In the genomic region with DNA sequence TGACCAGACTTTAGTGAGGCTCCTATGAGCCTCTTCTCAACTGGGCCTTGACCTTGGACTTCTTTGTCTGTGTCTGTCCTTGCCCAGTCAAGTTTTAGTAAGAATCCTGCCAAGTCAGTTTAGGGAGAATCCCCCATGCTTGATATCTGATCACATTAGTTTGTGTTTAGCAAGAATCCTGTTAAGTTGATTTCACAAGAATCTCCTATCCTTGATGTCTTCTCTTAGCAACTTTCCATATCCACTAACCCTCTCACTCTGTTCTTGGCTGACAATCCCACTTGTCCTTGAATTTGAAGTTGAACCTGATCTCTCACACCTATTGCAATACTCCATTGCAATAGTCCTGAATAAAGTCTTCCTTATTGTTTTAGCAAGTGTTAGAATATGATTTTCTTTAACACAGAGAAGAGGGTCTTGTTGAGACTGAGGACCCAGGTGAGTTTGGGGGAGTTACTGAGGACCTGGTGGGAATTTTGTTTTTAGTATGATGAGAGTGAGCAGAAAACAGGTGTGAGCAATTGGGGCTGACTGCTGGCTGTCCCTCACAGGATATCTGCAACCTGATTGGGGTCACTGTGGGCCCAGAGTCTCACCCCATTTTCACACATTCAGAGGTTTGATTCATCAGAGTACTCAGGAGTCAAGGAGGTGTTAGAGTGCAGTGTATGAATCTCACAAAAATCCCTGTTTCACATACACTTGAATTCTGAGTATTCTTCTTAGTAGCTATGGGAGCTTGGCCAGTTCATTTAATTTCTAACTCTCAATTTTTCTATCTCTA, we compare ENCODE assay signal across 1 cellular context.
TF ChIP-seq lines count a peak whose summit lies in the region.

No MANE protein-coding gene starts in this region.

TF ChIP-seq in IMR-90, 13 proteins besides CTCF, POLR2A, EP300 and RAD21 (continued from another document):
- TF ChIP-seq USF2 (IDR thresholded peaks at IDR 0.05; ENCODE audit: low read depth, low read length) = no peak
